Comparison of ENCODE assay signal across 24 cellular contexts in the genomic region with DNA sequence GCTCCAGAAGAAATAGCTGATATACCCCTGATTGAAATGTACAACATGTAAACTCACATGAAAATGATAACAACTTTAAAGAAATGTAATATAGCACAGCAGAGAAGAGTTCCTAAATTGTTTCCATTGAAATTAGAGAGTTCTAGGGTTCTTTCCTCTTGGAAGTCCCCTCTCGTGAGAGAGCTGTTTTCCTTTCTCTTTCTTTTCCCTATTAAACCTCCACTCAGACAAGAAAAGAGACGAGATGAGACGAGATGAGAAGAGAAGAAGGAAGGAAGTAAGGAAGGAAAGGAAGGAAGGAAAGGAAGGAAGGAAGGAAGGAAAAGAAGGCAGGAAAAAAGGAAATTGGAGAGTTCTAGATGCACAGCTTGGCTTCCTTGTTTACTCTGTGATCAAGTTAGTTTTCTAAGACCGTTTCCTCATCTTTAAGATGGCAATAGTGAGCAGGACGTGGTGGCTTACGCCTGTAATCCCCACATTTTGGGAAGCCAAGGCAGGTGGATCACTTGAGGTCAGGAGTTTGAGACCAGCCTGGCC. TPM values are rescaled to one million over a fixed set of nuclear protein-coding genes. Genes with fewer than 3 reads are reported as not detected.
DNase-seq lines count a peak whose midpoint lies in the region; ATAC-seq and TF ChIP-seq lines count a peak whose summit lies in the region.
"Had no signal": no experiment of that assay in that cellular context is flagged by ENCODE, and none has a peak within 500 bp of the region (broad histone marks: within the 10 kb centered on the region; RNA-seq: fewer than 3 reads in every experiment).

No MANE protein-coding gene starts in this region.

- no peaks in the 10 kb centered on the region for H3K36me3 Mint-ChIP-seq in activated naive CD8-positive, alpha-beta T cell treated with anti-CD3 and anti-CD28 coated beads, Interleukin-2, amount 10 ng/mL, durations not matched to agents 7 days and 5 days
- H3K36me3 Mint-ChIP-seq in activated naive CD8-positive, alpha-beta T cell treated with anti-CD3 and anti-CD28 coated beads for 36 hours = peaks cover 6% of the 10 kb centered on the region
- H3K36me3 Mint-ChIP-seq in activated naive CD8-positive, alpha-beta T cell treated with anti-CD3 and anti-CD28 coated beads, Interleukin-2, amount 50 U/mL, for 24 hours (ENCODE audit: low read depth) = peaks cover 2% of the 10 kb centered on the region
- H3K36me3 Mint-ChIP-seq in memory B cell = peaks cover 3% of the 10 kb centered on the region
- H3K36me3 Mint-ChIP-seq: activated naive CD4-positive, alpha-beta T cell treated with anti-CD3 and anti-CD28 coated beads, Interleukin-2, amount 10 ng/mL, durations not matched to agents 7 days and 5 days had no signal

- intact Hi-C loops in body of pancreas (cut with DNase I) = no loop called here

- no peak overlapping the region for H3K4me3 Mint-ChIP-seq in activated naive CD8-positive, alpha-beta T cell treated with anti-CD3 and anti-CD28 coated beads, Interleukin-2, amount 10 ng/mL, durations not matched to agents 7 days and 5 days
- H3K4me3 Mint-ChIP-seq in activated naive CD8-positive, alpha-beta T cell treated with anti-CD3 and anti-CD28 coated beads for 36 hours = no peak overlapping the region
- no peak overlapping the region for H3K4me3 Mint-ChIP-seq in activated naive CD8-positive, alpha-beta T cell treated with anti-CD3 and anti-CD28 coated beads, Interleukin-2, amount 50 U/mL, for 24 hours
- H3K4me3 Mint-ChIP-seq in memory B cell = no peak overlapping the region
- H3K4me3 Mint-ChIP-seq: activated naive CD4-positive, alpha-beta T cell treated with anti-CD3 and anti-CD28 coated beads, Interleukin-2, amount 10 ng/mL, durations not matched to agents 7 days and 5 days; T-helper 1 cell treated with Interleukin-12 subunit alpha and Interleukin-12 subunit beta and Interleukin-4 antibody, amounts not matched to agents 30 μg/mL and 1 μg/mL, for 36 hours had no signal

- no peak for ATAC-seq in activated naive CD8-positive, alpha-beta T cell treated with anti-CD3 and anti-CD28 coated beads, Interleukin-2, amount 10 ng/mL, durations not matched to agents 7 days and 5 days (ENCODE audit: low read depth)
- no peak for ATAC-seq in activated naive CD8-positive, alpha-beta T cell treated with anti-CD3 and anti-CD28 coated beads, Interleukin-2, amount 50 U/mL, for 24 hours
- ATAC-seq in memory B cell (ENCODE audit: low read depth) (no peak), upper lobe of left lung (ENCODE audit: low FRiP score in 2 of 2) (no peak), body of pancreas (no peak)
- ATAC-seq: esophagus mucosa, PC-3 had no signal

- no peaks in the 10 kb centered on the region for H3K27me3 Mint-ChIP-seq in activated naive CD8-positive, alpha-beta T cell treated with anti-CD3 and anti-CD28 coated beads, Interleukin-2, amount 10 ng/mL, durations not matched to agents 7 days and 5 days
- no peaks in the 10 kb centered on the region for H3K27me3 Mint-ChIP-seq in activated naive CD8-positive, alpha-beta T cell treated with anti-CD3 and anti-CD28 coated beads for 36 hours
- H3K27me3 Mint-ChIP-seq in activated naive CD8-positive, alpha-beta T cell treated with anti-CD3 and anti-CD28 coated beads, Interleukin-2, amount 50 U/mL, for 24 hours = no peaks in the 10 kb centered on the region
- H3K27me3 Mint-ChIP-seq in memory B cell = no peaks in the 10 kb centered on the region
- H3K27me3 Mint-ChIP-seq: activated naive CD4-positive, alpha-beta T cell treated with anti-CD3 and anti-CD28 coated beads, Interleukin-2, amount 10 ng/mL, durations not matched to agents 7 days and 5 days; IgD-negative memory B cell had no signal

- H3K4me1 Mint-ChIP-seq in activated naive CD8-positive, alpha-beta T cell treated with anti-CD3 and anti-CD28 coated beads, Interleukin-2, amount 10 ng/mL, durations not matched to agents 7 days and 5 days = peaks cover 4% of the 10 kb centered on the region
- H3K4me1 Mint-ChIP-seq in activated naive CD8-positive, alpha-beta T cell treated with anti-CD3 and anti-CD28 coated beads for 36 hours = peaks cover 2% of the 10 kb centered on the region
- H3K4me1 Mint-ChIP-seq in activated naive CD8-positive, alpha-beta T cell treated with anti-CD3 and anti-CD28 coated beads, Interleukin-2, amount 50 U/mL, for 24 hours = peaks cover 7% of the 10 kb centered on the region
- H3K4me1 Mint-ChIP-seq in memory B cell = peaks cover 11% of the 10 kb centered on the region
- H3K4me1 Mint-ChIP-seq: activated naive CD4-positive, alpha-beta T cell treated with anti-CD3 and anti-CD28 coated beads, Interleukin-2, amount 10 ng/mL, durations not matched to agents 7 days and 5 days had no signal

- no peak for DNase-seq in activated naive CD8-positive, alpha-beta T cell treated with anti-CD3 and anti-CD28 coated beads, Interleukin-2, amount 10 ng/mL, durations not matched to agents 7 days and 5 days
- no peak for DNase-seq in activated naive CD8-positive, alpha-beta T cell treated with anti-CD3 and anti-CD28 coated beads for 36 hours
- no peak for DNase-seq in activated naive CD8-positive, alpha-beta T cell treated with anti-CD3 and anti-CD28 coated beads, Interleukin-2, amount 50 U/mL, for 24 hours
- DNase-seq in memory B cell (ENCODE audit: low spot score in 2 of 2) (no peak), upper lobe of left lung (no peak), HAP-1 (ENCODE audit: low spot score in 2 of 2) (no peak), body of pancreas (no peak), activated gamma-delta T cell treated with Interleukin-2 at 50 U/mL for 16 hours (no peak)
- DNase-seq: 8988T; activated CD4-positive, alpha-beta T cell treated with anti-CD3 and anti-CD28 coated beads, Interleukin-2, amount 50 U/mL, for 1 hour; activated naive CD4-positive, alpha-beta T cell treated with anti-CD3 and anti-CD28 coated beads, Interleukin-2, amount 10 ng/mL, durations not matched to agents 7 days and 5 days; Calu3; cerebellar nuclear complex; effector CD8-positive, alpha-beta T cell; mesendoderm; MG63; NCI-H1436 treated with DMSO at 0.1 percent for 48 hours; NCI-H2171; PC-3; stimulated activated CD4-positive, alpha-beta T cell treated with anti-CD3 and anti-CD28 coated beads, Interleukin-2, amount 100 ng/mL, for 24 hours had no signal

- H3K27ac ChIP-seq in upper lobe of left lung = peak overlapping the region; percentile 52 to 82 (median 71)
- H3K27ac ChIP-seq in body of pancreas = no peak overlapping the region
- H3K27ac ChIP-seq: prostate gland had no signal

- H3K27ac Mint-ChIP-seq in activated naive CD8-positive, alpha-beta T cell treated with anti-CD3 and anti-CD28 coated beads, Interleukin-2, amount 10 ng/mL, durations not matched to agents 7 days and 5 days = peak overlapping the region; percentile 15
- H3K27ac Mint-ChIP-seq in activated naive CD8-positive, alpha-beta T cell treated with anti-CD3 and anti-CD28 coated beads for 36 hours = no peak overlapping the region
- peak overlapping the region; percentile 47 for H3K27ac Mint-ChIP-seq in activated naive CD8-positive, alpha-beta T cell treated with anti-CD3 and anti-CD28 coated beads, Interleukin-2, amount 50 U/mL, for 24 hours
- H3K27ac Mint-ChIP-seq in memory B cell = peak overlapping the region; percentile 9
- H3K27ac Mint-ChIP-seq: activated naive CD4-positive, alpha-beta T cell treated with anti-CD3 and anti-CD28 coated beads, Interleukin-2, amount 10 ng/mL, durations not matched to agents 7 days and 5 days; T-helper 1 cell treated with Interleukin-12 subunit alpha and Interleukin-12 subunit beta and Interleukin-4 antibody, amounts not matched to agents 30 μg/mL and 1 μg/mL, for 36 hours had no signal

- peak overlapping the region in 1 of 4 donors; percentile 1 for H3K4me3 ChIP-seq in upper lobe of left lung
- no peak overlapping the region for H3K4me3 ChIP-seq in HAP-1
- H3K4me3 ChIP-seq in body of pancreas = no peak overlapping the region
- H3K4me3 ChIP-seq: MG63, prostate gland had no signal

- no peaks in the 10 kb centered on the region for H3K36me3 ChIP-seq in upper lobe of left lung
- no peaks in the 10 kb centered on the region for H3K36me3 ChIP-seq in HAP-1 (replicated peaks)
- H3K36me3 ChIP-seq in body of pancreas (replicated peaks in 1 of 2; ENCODE audit: insufficient read depth in 1 of 2, low read depth in 2 of 2) = no peaks in the 10 kb centered on the region
- H3K36me3 ChIP-seq: MG63, prostate gland had no signal

- peaks cover 42 to 61% (median 52%) of the 10 kb centered on the region in 4 donors for H3K4me1 ChIP-seq in upper lobe of left lung
- peaks cover 4% of the 10 kb centered on the region for H3K4me1 ChIP-seq in HAP-1
- H3K4me1 ChIP-seq in body of pancreas = peaks cover 15% of the 10 kb centered on the region

- no peak for TF ChIP-seq POLR2A in upper lobe of left lung (IDR thresholded peaks at IDR 0.05)
- TF ChIP-seq POLR2A in body of pancreas (IDR thresholded peaks at IDR 0.05) = no peak

- H3K9me3 ChIP-seq in upper lobe of left lung (no peaks in the 10 kb centered on the region), HAP-1 (no peaks in the 10 kb centered on the region), body of pancreas (no peaks in the 10 kb centered on the region)
- H3K9me3 ChIP-seq: MG63, prostate gland had no signal

- TF ChIP-seq EP300 in upper lobe of left lung (IDR thresholded peaks at IDR 0.05) = no peak

- POLR2A ChIA-PET in activated naive CD8-positive, alpha-beta T cell treated with anti-CD3 and anti-CD28 coated beads, Interleukin-2, amount 10 ng/mL, durations not matched to agents 7 days and 5 days (lab: Charles Lee) = no interaction called here

- H3K9me3 Mint-ChIP-seq in activated naive CD8-positive, alpha-beta T cell treated with anti-CD3 and anti-CD28 coated beads, Interleukin-2, amount 10 ng/mL, durations not matched to agents 7 days and 5 days = no peaks in the 10 kb centered on the region
- H3K9me3 Mint-ChIP-seq in activated naive CD8-positive, alpha-beta T cell treated with anti-CD3 and anti-CD28 coated beads for 36 hours = no peaks in the 10 kb centered on the region
- no peaks in the 10 kb centered on the region for H3K9me3 Mint-ChIP-seq in activated naive CD8-positive, alpha-beta T cell treated with anti-CD3 and anti-CD28 coated beads, Interleukin-2, amount 50 U/mL, for 24 hours
- no peaks in the 10 kb centered on the region for H3K9me3 Mint-ChIP-seq in memory B cell
- H3K9me3 Mint-ChIP-seq: activated naive CD4-positive, alpha-beta T cell treated with anti-CD3 and anti-CD28 coated beads, Interleukin-2, amount 10 ng/mL, durations not matched to agents 7 days and 5 days; IgD-negative memory B cell; T-helper 1 cell treated with Interleukin-12 subunit alpha and Interleukin-12 subunit beta and Interleukin-4 antibody, amounts not matched to agents 30 μg/mL and 1 μg/mL, for 36 hours had no signal

- in situ Hi-C loops in HAP-1 (cut with MboI; ENCODE audit: low sequenced_read_pairs) = no loop called here

- H3K27me3 ChIP-seq in upper lobe of left lung (no peaks in the 10 kb centered on the region), HAP-1 (ENCODE audit: low read depth) (no peaks in the 10 kb centered on the region), body of pancreas (no peaks in the 10 kb centered on the region)
- H3K27me3 ChIP-seq: MG63 had no signal

- TF ChIP-seq CTCF in upper lobe of left lung (IDR thresholded peaks at IDR 0.05) = no peak
- no peak for TF ChIP-seq CTCF in body of pancreas (IDR thresholded peaks at IDR 0.05)

- WGBS in upper lobe of left lung, 2 donors = 39 to 43% methylated on average over 6 of the region's 6 CpGs
- 68 to 82% methylated on average over 6 of the region's 6 CpGs for WGBS in body of pancreas, 2 donors

RNA-seq across cellular contexts. Expression of gene DRAM1, which starts 11.9 kb away (rescaled TPM):
- 1 to 10 TPM; 2.3 to 4.1 TPM for total RNA-seq in activated naive CD8-positive, alpha-beta T cell treated with anti-CD3 and anti-CD28 coated beads, Interleukin-2, amount 10 ng/mL, durations not matched to agents 7 days and 5 days
- total RNA-seq in activated naive CD8-positive, alpha-beta T cell treated with anti-CD3 and anti-CD28 coated beads for 36 hours = 1 to 10 TPM; 5.2 to 6.7 TPM
- total RNA-seq in upper lobe of left lung = 100 to 1,000 TPM in 5 of 6 donors, 10 to 100 TPM in 1; 28.9 to 203 (median 142) TPM
- 10 to 100 TPM in 1 of 2 donors, 1 to 10 TPM in 1; 2.6 to 14.5 TPM for total RNA-seq in body of pancreas

RNA-seq across cellular contexts. Expression of gene GNPTAB, which starts 58.5 kb away (rescaled TPM):
- 10 to 100 TPM; 89.5 to 91.1 TPM for total RNA-seq in activated naive CD8-positive, alpha-beta T cell treated with anti-CD3 and anti-CD28 coated beads, Interleukin-2, amount 10 ng/mL, durations not matched to agents 7 days and 5 days
- total RNA-seq in activated naive CD8-positive, alpha-beta T cell treated with anti-CD3 and anti-CD28 coated beads for 36 hours = 10 to 100 TPM; 44.9 to 47.4 TPM
- total RNA-seq in upper lobe of left lung (10 to 100 TPM; 45.8 to 73.3 (median 57.5) TPM), body of pancreas (10 to 100 TPM; 15.5 to 27.2 TPM)

Comparison
In these comparisons a context has a peak if more than half of its experiments do, and no peak if none do; other contexts are left out.
1. H3K27ac ChIP-seq: peak in upper lobe of left lung (4 of 4); none in body of pancreas (0 of 4).